In the genomic region with DNA sequence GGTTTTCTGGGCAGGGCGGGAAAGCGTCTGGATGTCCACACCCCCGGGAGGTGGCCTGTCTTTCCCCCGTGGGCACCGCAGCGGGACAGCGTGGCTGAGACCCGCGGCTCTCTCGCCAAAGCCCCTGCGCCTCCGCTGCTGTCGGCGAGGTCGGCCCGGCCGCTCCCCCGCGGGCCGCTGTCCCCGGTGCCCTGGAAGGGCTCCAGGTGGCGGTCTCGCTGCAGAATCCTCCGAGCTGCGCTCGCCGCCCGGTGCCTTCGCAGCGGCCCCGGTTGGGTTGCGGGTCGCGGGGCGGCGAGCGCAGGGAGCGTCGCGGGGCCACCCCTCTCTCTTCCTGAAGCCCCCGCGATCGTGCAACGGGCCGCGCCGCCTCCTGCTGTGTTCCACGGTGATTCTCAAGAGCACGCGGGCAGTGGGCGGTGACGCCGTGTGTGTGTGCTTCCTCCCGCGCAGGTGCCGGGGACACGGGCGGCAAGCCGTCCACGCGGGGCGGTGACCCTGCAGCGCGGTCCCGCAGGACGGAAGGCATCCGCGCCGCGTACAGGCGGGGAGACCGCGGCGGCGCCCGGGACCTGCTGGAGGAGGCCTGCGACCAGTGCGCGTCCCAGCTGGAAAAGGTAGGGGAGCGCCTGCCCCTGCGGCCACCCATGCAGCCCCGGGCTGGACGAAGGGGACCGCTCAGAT, we compare ENCODE assay signal across 1 cellular context.
TF ChIP-seq lines count a peak whose summit lies in the region.

No MANE protein-coding gene starts in this region.

TF ChIP-seq in HepG2, 621 proteins besides CTCF, POLR2A, EP300 and RAD21:
- TF ChIP-seq SP1 (IDR thresholded peaks at IDR 0.05) (no peak), SP1 (CRISPR knock-in tag; IDR thresholded peaks at IDR 0.05) (no peak), TBX3 (IDR thresholded peaks at IDR 0.05; ENCODE audit: borderline replicate concordance) (no peak), ZNF687 (CRISPR knock-in tag; IDR thresholded peaks at IDR 0.05) (peak; percentile 22; the same call in 1 of the 2 replicates), KDM2A (CRISPR knock-in tag; IDR thresholded peaks at IDR 0.05; ENCODE audit: borderline replicate concordance, low read depth) (no peak), ZNF800 (CRISPR knock-in tag; IDR thresholded peaks at IDR 0.05) (peak; percentile 82), NR2F2 (IDR thresholded peaks at IDR 0.05; ENCODE audit: borderline replicate concordance, low read depth) (no peak), NFKB2 (CRISPR knock-in tag; IDR thresholded peaks at IDR 0.05; ENCODE audit: borderline replicate concordance) (peak; percentile 34; the same call in 1 of the 2 replicates), EZH2 (conservative IDR thresholded peaks at IDR 0.05; ENCODE audit: low read depth, low read length) (peak; percentile 49; the same call in 1 of the 2 replicates), ZNF777 (CRISPR knock-in tag; IDR thresholded peaks at IDR 0.05) (0 out of 2 replicates have a peak, but pooled peaks have one; percentile 22)
TF ChIP-seq in HepG2: peak in this region for 5.
